In genomic region chr20:34511891-34512265, GRCh38 we compare ENCODE assay signal across 20 cellular contexts. TPM values are rescaled to one million over a fixed set of nuclear protein-coding genes. Genes with fewer than 3 reads are reported as not detected.
DNase-seq lines count a peak whose midpoint lies in the region; ATAC-seq and TF ChIP-seq lines count a peak whose summit lies in the region.
"Had no signal": no experiment of that assay in that cellular context is flagged by ENCODE, and none has a peak within 500 bp of the region (broad histone marks: within the 10 kb centered on the region; RNA-seq: fewer than 3 reads in every experiment).

No MANE protein-coding gene starts in this region.

- H3K9me3 ChIP-seq in AG04450 (ENCODE audit: control insufficient read depth, insufficient read depth, low read length): no peaks in the 10 kb centered on the region; the same call in 1 of the 2 replicates
- H3K9me3 ChIP-seq: SK-N-SH, upper lobe of left lung had no signal

- H3K9me3 Mint-ChIP-seq in Calu3 (ENCODE audit: low read depth, unreplicated experiment) (no peaks in the 10 kb centered on the region), nephron (no peaks in the 10 kb centered on the region)
- H3K9me3 Mint-ChIP-seq: activated T-cell treated with anti-CD3 and anti-CD28 coated beads, Interleukin-2, amount 50 U/mL, for 4 hours had no signal

- CTCF ChIA-PET in AG04450 (lab: Charles Lee) (no interaction called here), Calu3 (lab: Charles Lee) (interaction anchor here (1.7 kb wide), 1 partner anchor 11 kb away, joined by 5 read pairs; no protein-coding TSS in a partner anchor)

- H3K27ac Mint-ChIP-seq in Calu3 (ENCODE audit: unreplicated experiment): peak overlapping the region; percentile 88
- H3K27ac Mint-ChIP-seq in nephron: peak overlapping the region; percentile 94 to 98 (median 94)
- H3K27ac Mint-ChIP-seq: activated CD8-positive, alpha-beta T cell treated with anti-CD3 and anti-CD28 coated beads, Interleukin-2, amount 10 ng/mL, durations not matched to agents 7 days and 5 days had no signal

- intact Hi-C loops in Calu3 (cut with micrococcal nuclease; ENCODE audit: unreplicated experiment): no loop called here

- H3K36me3 Mint-ChIP-seq in Calu3 (ENCODE audit: insufficient read depth, unreplicated experiment): peaks cover 77% of the 10 kb centered on the region
- H3K36me3 Mint-ChIP-seq in nephron (ENCODE audit: low read depth): peaks cover 34% of the 10 kb centered on the region

- H3K27me3 Mint-ChIP-seq in Calu3 (ENCODE audit: unreplicated experiment) (no peaks in the 10 kb centered on the region), nephron (ENCODE audit: low read depth) (peaks cover 3% of the 10 kb centered on the region)
- H3K27me3 Mint-ChIP-seq: naive thymus-derived CD4-positive, alpha-beta T cell had no signal

- no peaks in the 10 kb centered on the region for H3K27me3 ChIP-seq in AG04450 (ENCODE audit: control insufficient read depth, insufficient read depth, low read length)
- H3K27me3 ChIP-seq: upper lobe of left lung had no signal

- no peak overlapping the region for H3K4me3 ChIP-seq in AG04450 (ENCODE audit: low read depth, low read length)
- H3K4me3 ChIP-seq in epithelial cell of proximal tubule (ENCODE audit: low read depth, low read length): peak overlapping the region; percentile 27
- H3K4me3 ChIP-seq: lung, skin epidermis, upper lobe of left lung had no signal

- TF ChIP-seq CTCF in AG04450 (IDR thresholded peaks at IDR 0.05; ENCODE audit: low read depth, low read length) (no peak), Calu3 (IDR thresholded peaks at IDR 0.05; ENCODE audit: unreplicated experiment) (no peak), epithelial cell of proximal tubule (conservative IDR thresholded peaks at IDR 0.05; ENCODE audit: low read depth, low read length) (no peak), nephron (IDR thresholded peaks at IDR 0.05; ENCODE audit: unreplicated experiment in 3 of 3) (no peak)

- ATAC-seq in GM18909 (IDR thresholded peaks at IDR 0.05; ENCODE audit: poor library complexity, unreplicated experiment): no peak
- ATAC-seq: activated CD8-positive, alpha-beta T cell treated with anti-CD3 and anti-CD28 coated beads, Interleukin-2, amount 10 ng/mL, durations not matched to agents 7 days and 5 days; activated T-cell treated with anti-CD3 and anti-CD28 coated beads, Interleukin-2, amount 50 U/mL, for 4 hours; naive thymus-derived CD4-positive, alpha-beta T cell; stimulated activated naive CD8-positive, alpha-beta T cell treated with anti-CD3 and anti-CD28 coated beads, Interleukin-15, Interleukin-2, amounts not matched to agents 100 U/mL and 50 U/mL, for 24 hours had no signal

- no TSS peak for BruUV-seq in Calu3 (replicated peaks; lab: Mats Ljungman, UMichigan)

- H3K4me3 Mint-ChIP-seq in Calu3 (ENCODE audit: low read depth, unreplicated experiment) (no peak overlapping the region), nephron (peak overlapping the region; percentile 34 to 65 (median 51))
- H3K4me3 Mint-ChIP-seq: activated CD8-positive, alpha-beta T cell treated with anti-CD3 and anti-CD28 coated beads, Interleukin-2, amount 10 ng/mL, durations not matched to agents 7 days and 5 days; activated T-cell treated with anti-CD3 and anti-CD28 coated beads, Interleukin-2, amount 50 U/mL, for 4 hours; naive thymus-derived CD4-positive, alpha-beta T cell had no signal

- H3K4me1 Mint-ChIP-seq in Calu3 (ENCODE audit: low read depth, unreplicated experiment) (peaks cover 43% of the 10 kb centered on the region), nephron (peaks cover 41% of the 10 kb centered on the region)

- H3K27ac ChIP-seq in AG04450 (ENCODE audit: low read depth, low read length): peak overlapping the region; percentile 4

- POLR2A ChIA-PET in AG04450 (lab: Yijun Ruan, JAX): no interaction called here

- no peak for DNase-seq in AG04450 (ENCODE audit: low read depth, low spot score)
- no peak for DNase-seq in Calu3
- no peak for DNase-seq in epithelial cell of proximal tubule (ENCODE audit: low read depth)
- no peak for DNase-seq in activated gamma-delta T cell treated with Interleukin-2 at 50 U/mL for 16 hours
- DNase-seq in activated naive CD4-positive, alpha-beta T cell (lab: John Stamatoyannopoulos, UW): no peak
- no peak for DNase-seq in anterior cingulate cortex (lab: John Stamatoyannopoulos, UW)
- DNase-seq: activated CD8-positive, alpha-beta T cell treated with anti-CD3 and anti-CD28 coated beads, Interleukin-2, amount 10 ng/mL, durations not matched to agents 7 days and 5 days; activated naive CD4-positive, alpha-beta T cell treated with anti-CD3 and anti-CD28 coated beads, Interleukin-2, amount 50 U/mL, for 16 hours; activated T-cell treated with anti-CD3 and anti-CD28 coated beads, Interleukin-2, amount 50 U/mL, for 4 hours; head of caudate nucleus; naive thymus-derived CD4-positive, alpha-beta T cell; NCI-H524; RPMI8226; SK-N-SH; stimulated activated naive CD8-positive, alpha-beta T cell treated with anti-CD3 and anti-CD28 coated beads, Interleukin-15, Interleukin-2, amounts not matched to agents 100 U/mL and 50 U/mL, for 24 hours; upper lobe of left lung had no signal

RNA-seq across cellular contexts. Expression of gene DYNLRB1, which starts 4.3 kb away (rescaled TPM):
- polyA plus RNA-seq in AG04450 (2011; rRNA removed): 256 and 325 TPM in 2 replicates
- polyA minus RNA-seq in AG04450 (2011; rRNA and poly(A)+ RNA removed): 234 and 264 TPM in 2 replicates
- total RNA-seq in Calu3 (2022): 214 and 229 TPM in 2 replicates
- total RNA-seq in epithelial cell of proximal tubule: 165 and 193 TPM in 2 replicates

RNA-seq across cellular contexts. Expression of gene MAP1LC3A, which starts 46.6 kb away (rescaled TPM):
- 15.9 and 26.7 TPM in 2 replicates for polyA plus RNA-seq in AG04450 (2011; rRNA removed)
- polyA minus RNA-seq in AG04450 (2011; rRNA and poly(A)+ RNA removed): 13.2 and 18.9 TPM in 2 replicates
- total RNA-seq in Calu3 (2022): 0.78 and 0.95 TPM in 2 replicates
- 21.6 and 28.3 TPM in 2 replicates for total RNA-seq in epithelial cell of proximal tubule

Comparison
In these comparisons a context has a peak if more than half of its experiments do, and no peak if none do; other contexts are left out.
1. RNA of gene MAP1LC3A, which starts 46.6 kb away (total RNA-seq): 21.6 to 28.3 TPM in epithelial cell of proximal tubule; 0.78 to 0.95 TPM in Calu3; every median in the first group is over 10 times any median in the second.